18 cellular contexts compared by ENCODE assay signal in the genomic region with DNA sequence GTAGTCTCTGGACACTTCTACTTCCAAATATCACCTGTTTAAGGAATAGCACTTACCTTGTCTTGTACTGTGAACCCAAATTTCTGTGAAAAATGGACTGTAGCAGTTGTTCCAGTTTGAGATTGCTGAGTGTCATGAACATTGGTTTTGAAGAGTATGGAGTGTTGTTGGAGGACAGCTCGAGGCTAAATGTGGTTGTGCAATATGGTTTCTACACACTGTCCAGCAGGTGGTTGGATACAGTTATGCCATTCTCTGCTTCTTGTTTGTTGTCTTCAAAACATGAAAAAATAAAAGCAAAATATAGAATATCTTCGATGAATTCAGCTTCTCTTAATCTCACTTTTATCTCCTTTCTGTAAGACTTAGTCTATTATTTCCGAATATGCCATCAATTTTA.
"Had no signal": no experiment of that assay in that cellular context is flagged by ENCODE, and none has a peak within 500 bp of the region (broad histone marks: within the 10 kb centered on the region; RNA-seq: fewer than 3 reads in every experiment).

No MANE protein-coding gene starts in this region.

- H3K27ac Mint-ChIP-seq: activated CD4-positive, alpha-beta T cell treated with anti-CD3 and anti-CD28 coated beads, Interleukin-2, amount 10 ng/mL, durations not matched to agents 24 days and 14 days; activated naive CD8-positive, alpha-beta T cell treated with anti-CD3 and anti-CD28 coated beads for 36 hours; dendritic cell treated with granulocyte-macrophage colony-stimulating factor and Interleukin-4, amounts not matched to agents 40 ng/mL and 50 ng/mL, for 4 days; naive thymus-derived CD4-positive, alpha-beta T cell had no signal

- H3K9me3 ChIP-seq: mucosa of descending colon, ovary, right lobe of liver, spleen, stomach, thoracic aorta had no signal

- ATAC-seq: left colon; mucosa of descending colon; naive thymus-derived CD4-positive, alpha-beta T cell had no signal

- H3K4me3 Mint-ChIP-seq: activated CD4-positive, alpha-beta T cell treated with anti-CD3 and anti-CD28 coated beads, Interleukin-2, amount 10 ng/mL, durations not matched to agents 24 days and 14 days; activated naive CD8-positive, alpha-beta T cell treated with anti-CD3 and anti-CD28 coated beads for 36 hours; dendritic cell treated with granulocyte-macrophage colony-stimulating factor and Interleukin-4, amounts not matched to agents 40 ng/mL and 50 ng/mL, for 4 days; naive thymus-derived CD4-positive, alpha-beta T cell had no signal

- H3K4me1 ChIP-seq: right lobe of liver, spleen had no signal

- DNase-seq: activated CD4-positive, alpha-beta T cell treated with anti-CD3 and anti-CD28 coated beads, Interleukin-2, amount 10 ng/mL, durations not matched to agents 24 days and 14 days; activated CD4-positive, CD25-positive, alpha-beta regulatory T cell; activated CD8-positive, alpha-beta memory T cell treated with anti-CD3 and anti-CD28 coated beads, Interleukin-2, amount 50 U/mL, for 48 hours; activated naive CD8-positive, alpha-beta T cell treated with anti-CD3 and anti-CD28 coated beads for 36 hours; aorta; cerebellar nuclear complex; effector memory CD4-positive, alpha-beta T cell; left colon; mucosa of descending colon; naive thymus-derived CD4-positive, alpha-beta T cell; ovary; right lobe of liver; spleen; stimulated activated CD4-positive, alpha-beta T cell treated with anti-CD3 and anti-CD28 coated beads, Interleukin-1b, Interleukin-23, amount 100 ng/mL, for 48 hours; stomach had no signal

- H3K27me3 ChIP-seq: ovary, right lobe of liver, spleen, stomach had no signal

- H3K9me3 Mint-ChIP-seq: activated CD4-positive, alpha-beta T cell treated with anti-CD3 and anti-CD28 coated beads, Interleukin-2, amount 10 ng/mL, durations not matched to agents 24 days and 14 days; activated naive CD8-positive, alpha-beta T cell treated with anti-CD3 and anti-CD28 coated beads for 36 hours; dendritic cell treated with granulocyte-macrophage colony-stimulating factor and Interleukin-4, amounts not matched to agents 40 ng/mL and 50 ng/mL, for 4 days had no signal

- H3K27me3 Mint-ChIP-seq: dendritic cell treated with granulocyte-macrophage colony-stimulating factor and Interleukin-4, amounts not matched to agents 40 ng/mL and 50 ng/mL, for 4 days had no signal

- H3K36me3 Mint-ChIP-seq: activated naive CD8-positive, alpha-beta T cell treated with anti-CD3 and anti-CD28 coated beads for 36 hours; naive thymus-derived CD4-positive, alpha-beta T cell had no signal

- H3K36me3 ChIP-seq: ovary, right lobe of liver, spleen, stomach, thoracic aorta had no signal

- H3K4me3 ChIP-seq: mucosa of descending colon, ovary, right lobe of liver, spleen, stomach, thoracic aorta had no signal

- H3K4me1 Mint-ChIP-seq: activated CD4-positive, alpha-beta T cell treated with anti-CD3 and anti-CD28 coated beads, Interleukin-2, amount 10 ng/mL, durations not matched to agents 24 days and 14 days; activated naive CD8-positive, alpha-beta T cell treated with anti-CD3 and anti-CD28 coated beads for 36 hours; naive thymus-derived CD4-positive, alpha-beta T cell had no signal

- H3K27ac ChIP-seq: epithelial cell of prostate, right lobe of liver, spleen, thoracic aorta had no signal
